ENCODE assay signal across 19 cellular contexts in the genomic region with DNA sequence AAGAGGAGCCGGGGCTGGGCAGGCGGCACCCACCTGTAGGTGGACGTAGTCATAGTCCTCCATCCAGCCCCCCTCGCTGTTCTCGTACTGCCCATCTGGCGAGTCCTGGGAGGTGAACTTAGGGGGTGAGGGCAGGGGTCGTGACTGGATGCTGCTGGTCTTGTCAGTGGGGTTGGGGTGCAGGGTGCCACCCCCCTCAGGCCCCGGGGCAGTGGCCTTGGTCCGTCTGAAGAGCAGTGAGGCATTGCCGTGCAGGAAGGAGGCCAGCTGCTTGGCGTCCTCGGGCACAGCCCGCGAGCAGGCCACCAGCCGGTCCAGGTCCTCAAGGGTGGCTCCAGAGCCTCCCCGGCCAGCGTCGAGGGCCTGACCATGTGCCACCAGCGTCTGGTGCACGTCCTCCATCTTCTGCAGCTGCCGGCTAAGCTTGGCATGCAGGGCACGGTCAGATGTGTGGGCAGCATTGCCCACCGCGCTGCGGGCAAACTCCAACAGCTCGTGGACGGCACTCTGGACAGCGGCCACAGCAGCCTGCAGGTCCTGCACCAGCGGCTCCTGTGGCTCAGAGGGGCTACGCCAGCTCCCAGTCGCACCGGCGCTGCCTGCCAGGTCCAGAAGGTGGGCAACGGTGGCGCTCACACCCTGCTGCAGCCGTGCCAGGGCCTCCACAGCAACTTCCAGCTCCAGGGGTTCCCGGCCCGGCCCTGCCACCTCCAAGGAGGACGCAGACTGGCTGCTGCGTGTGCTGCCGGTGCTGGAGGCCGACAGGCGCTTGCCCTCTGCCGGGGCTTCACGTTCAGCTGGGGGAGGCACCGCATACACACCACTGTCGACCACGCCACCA. TPM values are rescaled to one million over a fixed set of nuclear protein-coding genes. Genes with fewer than 3 reads are reported as not detected.
DNase-seq lines count a peak whose midpoint lies in the region; ATAC-seq and TF ChIP-seq lines count a peak whose summit lies in the region.
"Had no signal": no experiment of that assay in that cellular context is flagged by ENCODE, and none has a peak within 500 bp of the region (broad histone marks: within the 10 kb centered on the region; RNA-seq: fewer than 3 reads in every experiment).

No MANE protein-coding gene starts in this region.

- H2AFZ ChIP-seq in GM23338 = no peak overlapping the region

- no peaks in the 10 kb centered on the region for H3K9me2 ChIP-seq in GM23338 (ENCODE audit: insufficient read depth)

- no peak overlapping the region for H3K4me2 ChIP-seq in GM23338

- H3K9me3 Mint-ChIP-seq in GM23338 = no peaks in the 10 kb centered on the region
- H3K9me3 Mint-ChIP-seq: immature natural killer cell; T-helper 1 cell treated with Interleukin-12 subunit alpha and Interleukin-12 subunit beta and Interleukin-4 antibody, amounts not matched to agents 30 μg/mL and 1 μg/mL, for 36 hours had no signal

- H3K36me3 ChIP-seq in GM23338 (ENCODE audit: insufficient read depth) (peaks cover 27% of the 10 kb centered on the region; the same call in 1 of the 2 replicates), adipocyte (ENCODE audit: control insufficient read depth, insufficient read depth, low read length, severe bottlenecking) (peaks cover 52% of the 10 kb centered on the region), stomach (peaks cover 22 to 90% (median 72%) of the 10 kb centered on the region in 4 donors)

- peaks cover 21% of the 10 kb centered on the region for H3F3A ChIP-seq in GM23338 (replicated peaks; ENCODE audit: low read depth)

- no peaks in the 10 kb centered on the region; the same call in 1 of the 2 replicates for H3K4me1 ChIP-seq in GM23338 (ENCODE audit: insufficient read depth)
- H3K4me1 ChIP-seq in adipocyte (ENCODE audit: control insufficient read depth, insufficient read depth, low read length) = peaks cover 38% of the 10 kb centered on the region
- H3K4me1 ChIP-seq in stomach = peaks cover 35 to 65% (median 49%) of the 10 kb centered on the region in 4 donors

- peaks cover 27% of the 10 kb centered on the region for H3K27me3 Mint-ChIP-seq in GM23338 (ENCODE audit: insufficient read depth, low read depth, poor library complexity)

- no peak for TF ChIP-seq EP300 in stomach (IDR thresholded peaks at IDR 0.05)

- peaks cover 10% of the 10 kb centered on the region for H3K4me1 Mint-ChIP-seq in GM23338

- no peak overlapping the region for H3K4me3 Mint-ChIP-seq in GM23338
- H3K4me3 Mint-ChIP-seq: immature natural killer cell; T-helper 1 cell treated with Interleukin-12 subunit alpha and Interleukin-12 subunit beta and Interleukin-4 antibody, amounts not matched to agents 30 μg/mL and 1 μg/mL, for 36 hours had no signal

- intact Hi-C loops in stomach (cut with DNase I; ENCODE audit: low total_unique reads) = loop anchor here (10.0 kb wide), 1 partner anchor 160 kb away; no protein-coding TSS in a partner anchor

- H3K27ac Mint-ChIP-seq in GM23338 = no peak overlapping the region
- H3K27ac Mint-ChIP-seq: T-helper 1 cell treated with Interleukin-12 subunit alpha and Interleukin-12 subunit beta and Interleukin-4 antibody, amounts not matched to agents 30 μg/mL and 1 μg/mL, for 36 hours had no signal

- TF ChIP-seq POLR2A in stomach (IDR thresholded peaks at IDR 0.05) = no peak

- H3K4me3 ChIP-seq in GM23338 = no peak overlapping the region
- no peak overlapping the region for H3K4me3 ChIP-seq in adipocyte (ENCODE audit: low read length)
- no peak overlapping the region for H3K4me3 ChIP-seq in stomach

- H3K27ac ChIP-seq in GM23338 (ENCODE audit: low read depth) (peak overlapping the region; percentile 78; the same call in 1 of the 2 replicates), layer of hippocampus (ENCODE audit: low read depth, low read length) (peak overlapping the region; percentile 76), stomach (peak overlapping the region; percentile 34 to 77 (median 53))

- TF ChIP-seq CTCF in GM23338 (conservative IDR thresholded peaks at IDR 0.05; ENCODE audit: low read depth in 2 of 2) (no peak), stomach (IDR thresholded peaks at IDR 0.05) (no peak)

- no peak for ATAC-seq in GM23338
- no peak for ATAC-seq in GM18909 (IDR thresholded peaks at IDR 0.05; ENCODE audit: poor library complexity, unreplicated experiment)

- H3K79me2 ChIP-seq in GM23338 (replicated peaks; ENCODE audit: insufficient read depth) = peaks cover 33% of the 10 kb centered on the region

- peaks cover 10% of the 10 kb centered on the region for H4K20me1 ChIP-seq in GM23338 (replicated peaks; ENCODE audit: insufficient read depth)

- no peak for DNase-seq in GM23338 (ENCODE audit: low spot score)
- DNase-seq in adipocyte (ENCODE audit: low read depth) = no peak
- DNase-seq in stomach = no peak
- DNase-seq in kidney tubule cell (ENCODE audit: low spot score) = no peak
- no peak for DNase-seq in foreskin melanocyte
- DNase-seq in NCI-H345 treated with DMSO at 0.1 percent for 48 hours (lab: John Stamatoyannopoulos, UW; ENCODE audit: unreplicated experiment) = no peak
- DNase-seq: activated CD4-positive, alpha-beta T cell treated with anti-CD3 and anti-CD28 coated beads for 1 hour; activated CD8-positive, alpha-beta memory T cell treated with anti-CD3 and anti-CD28 coated beads, Interleukin-2, amount 50 U/mL, for 48 hours; activated naive CD4-positive, alpha-beta T cell treated with Interleukin-2 at 50 U/mL for 16 hours; AML-193; GF-D8; immature natural killer cell; NCI-H2081 treated with DMSO at 0.1 percent for 48 hours; NCI-H748 treated with DMSO at 0.1 percent for 48 hours had no signal

- H3K9me3 ChIP-seq in adipocyte (ENCODE audit: control insufficient read depth, low read length) = no peaks in the 10 kb centered on the region
- no peaks in the 10 kb centered on the region for H3K9me3 ChIP-seq in stomach

- peak overlapping the region; percentile 50 for H3K9ac ChIP-seq in adipocyte (ENCODE audit: low read length)

- WGBS in stomach, 5 donors = 70 to 80% (median 77%) methylated on average over 27 to 48 of the region's 48 CpGs

- no peaks in the 10 kb centered on the region for H3K27me3 ChIP-seq in GM23338 (ENCODE audit: insufficient read depth)
- no peaks in the 10 kb centered on the region for H3K27me3 ChIP-seq in adipocyte (replicated peaks; ENCODE audit: control insufficient read depth, insufficient read depth, low read length)
- H3K27me3 ChIP-seq in layer of hippocampus (ENCODE audit: control insufficient read depth, insufficient read depth, low read length) = no peaks in the 10 kb centered on the region
- H3K27me3 ChIP-seq in stomach = no peaks in the 10 kb centered on the region

- H3K36me3 Mint-ChIP-seq in GM23338 (ENCODE audit: low read depth) = peaks cover 63% of the 10 kb centered on the region
- H3K36me3 Mint-ChIP-seq: immature natural killer cell had no signal

TF ChIP-seq in GM23338, 12 proteins besides CTCF, POLR2A, EP300 and RAD21 (continues in another document):
- TF ChIP-seq REST (IDR thresholded peaks at IDR 0.05; ENCODE audit: unreplicated experiment) (no peak), STAT1 (IDR thresholded peaks at IDR 0.05; ENCODE audit: unreplicated experiment) (no peak)

RNA-seq across cellular contexts. Expression of gene CTRB1, which starts 16.3 kb away (rescaled TPM):
- not detected in 2 replicates for total RNA-seq in GM23338 (2014; rRNA removed; shearing (Covaris generic))
- polyA plus RNA-seq in GM23338 (2016; fragmentation: Nextera tagmentation; extraction: Ambion mirVana) = not detected in 2 replicates
- not detected for total RNA-seq in stomach
- 10 to 100 TPM in 1 of 3 donors, 1 to 10 TPM in 2; 2.5 to 35.9 (median 2.9) TPM for polyA plus RNA-seq in stomach
- total RNA-seq: mononuclear cell had no signal
- polyA plus RNA-seq: immature natural killer cell had no signal

RNA-seq across cellular contexts. Expression of gene BCAR1, which starts 16.3 kb away (rescaled TPM):
- 121 and 140 TPM in 2 replicates for total RNA-seq in GM23338 (2014; rRNA removed; shearing (Covaris generic))
- polyA plus RNA-seq in GM23338 (2016; fragmentation: Nextera tagmentation; extraction: Ambion mirVana) (37.9 and 38.3 TPM in 2 replicates), stomach (10 to 100 TPM; 34.7 to 51.5 (median 45.6) TPM)
- 100 to 1,000 TPM in 3 of 5 donors, 10 to 100 TPM in 2; 44.4 to 219 (median 122) TPM for total RNA-seq in stomach
- polyA plus RNA-seq: immature natural killer cell had no signal

RNA-seq across cellular contexts. Expression of gene CTRB2, which starts 28.1 kb away (rescaled TPM):
- total RNA-seq in GM23338 (2014; rRNA removed; shearing (Covaris generic)) = not detected in 2 replicates
- not detected in 2 replicates for polyA plus RNA-seq in GM23338 (2016; fragmentation: Nextera tagmentation; extraction: Ambion mirVana)
- not detected for total RNA-seq in stomach
- polyA plus RNA-seq in stomach = 10 to 100 TPM in 1 of 3 donors, 1 to 10 TPM in 2; 2.7 to 26.6 (median 4.0) TPM
- total RNA-seq: mononuclear cell, omental fat pad had no signal
- polyA plus RNA-seq: immature natural killer cell had no signal
